Comparison of ENCODE assay signal across 1 cellular context in genomic region chr1:155329980-155330598, GRCh38.
A peak's percentile ranks its signal among the peaks of the same experiment; 100 is the strongest.
TF ChIP-seq lines count a peak whose summit lies in the region.

No MANE protein-coding gene starts in this region.

TF ChIP-seq in HepG2, 621 proteins besides CTCF, POLR2A, EP300 and RAD21:
- no peak for TF ChIP-seq GMEB1 (CRISPR knock-in tag; IDR thresholded peaks at IDR 0.05; ENCODE audit: borderline replicate concordance)
- peak; percentile 38 for TF ChIP-seq AGO2 (optimal IDR thresholded peaks at IDR 0.05; ENCODE audit: low read depth, low read length)
- TF ChIP-seq ZNF281 (CRISPR knock-in tag; IDR thresholded peaks at IDR 0.05; ENCODE audit: borderline replicate concordance): no peak
- TF ChIP-seq ZNF343 (CRISPR knock-in tag; IDR thresholded peaks at IDR 0.05): no peak
TF ChIP-seq in HepG2: peak in this region for 1.
